Comparison of ENCODE assay signal across 24 cellular contexts in the genomic region with DNA sequence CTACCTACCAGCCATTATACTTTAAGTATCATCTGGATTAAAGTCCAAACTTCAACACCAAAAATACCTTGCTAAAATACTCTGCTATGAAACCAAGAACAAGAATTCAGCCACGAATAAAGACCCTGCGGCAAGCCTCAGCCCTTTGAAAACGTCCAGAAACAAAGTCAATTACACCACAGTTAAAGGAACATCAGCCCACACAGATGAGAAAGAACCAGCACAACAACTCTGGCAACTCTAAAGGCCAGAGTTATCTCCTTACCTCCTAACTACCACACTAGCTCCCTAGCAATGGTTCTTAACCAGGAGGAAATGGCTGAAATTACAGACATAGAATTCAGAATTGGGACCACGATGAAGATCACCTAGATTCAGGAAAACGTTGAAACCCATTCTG. TPM values are rescaled to one million over a fixed set of nuclear protein-coding genes. Genes with fewer than 3 reads are reported as not detected.
DNase-seq lines count a peak whose midpoint lies in the region; ATAC-seq and TF ChIP-seq lines count a peak whose summit lies in the region.
"Had no signal": no experiment of that assay in that cellular context is flagged by ENCODE, and none has a peak within 500 bp of the region (broad histone marks: within the 10 kb centered on the region; RNA-seq: fewer than 3 reads in every experiment).

No MANE protein-coding gene starts in this region.

- H3K9me3 Mint-ChIP-seq in WTC11, result 0 out of 2 replicates have a peak, but pooled peaks cover 7% of the 10 kb centered on the region
- peaks cover 64% of the 10 kb centered on the region for H3K9me3 Mint-ChIP-seq in mesothelial cell of epicardium
- H3K9me3 Mint-ChIP-seq in stimulated activated naive CD8-positive, alpha-beta T cell treated with anti-CD3 and anti-CD28 coated beads, Interleukin-15, amount 100 ng/mL, for 72 hours, result no peaks in the 10 kb centered on the region

- peaks cover 38% of the 10 kb centered on the region for H3K4me1 Mint-ChIP-seq in WTC11
- H3K4me1 Mint-ChIP-seq in mesothelial cell of epicardium, result no peaks in the 10 kb centered on the region
- peaks cover 46% of the 10 kb centered on the region for H3K4me1 Mint-ChIP-seq in stimulated activated naive CD8-positive, alpha-beta T cell treated with anti-CD3 and anti-CD28 coated beads, Interleukin-15, amount 100 ng/mL, for 72 hours

- H3K27ac Mint-ChIP-seq in WTC11 (peak overlapping the region; percentile 70), mesothelial cell of epicardium (peak overlapping the region; percentile 2)
- no peak overlapping the region for H3K27ac Mint-ChIP-seq in stimulated activated naive CD8-positive, alpha-beta T cell treated with anti-CD3 and anti-CD28 coated beads, Interleukin-15, amount 100 ng/mL, for 72 hours

- CTCF ChIA-PET in WTC11 (lab: Charles Lee), result no interaction called here

- H3K4me3 Mint-ChIP-seq in WTC11 (no peak overlapping the region), mesothelial cell of epicardium (no peak overlapping the region)
- H3K4me3 Mint-ChIP-seq in stimulated activated naive CD8-positive, alpha-beta T cell treated with anti-CD3 and anti-CD28 coated beads, Interleukin-15, amount 100 ng/mL, for 72 hours, result peak overlapping the region; percentile 20 to 54

- H3K36me3 Mint-ChIP-seq in WTC11, result peaks cover 11% of the 10 kb centered on the region
- peaks cover 12% of the 10 kb centered on the region for H3K36me3 Mint-ChIP-seq in mesothelial cell of epicardium

- H3K27me3 Mint-ChIP-seq in WTC11 (ENCODE audit: low read depth) (no peaks in the 10 kb centered on the region), mesothelial cell of epicardium (ENCODE audit: low read depth) (no peaks in the 10 kb centered on the region)
- H3K27me3 Mint-ChIP-seq in stimulated activated naive CD8-positive, alpha-beta T cell treated with anti-CD3 and anti-CD28 coated beads, Interleukin-15, amount 100 ng/mL, for 72 hours, result no peaks in the 10 kb centered on the region
- H3K27me3 Mint-ChIP-seq: CD4-positive, alpha-beta memory T cell had no signal

- DNase-seq in ELF-1 (ENCODE audit: low read depth, low spot score) (peak; percentile 16), WTC11 (ENCODE audit: low spot score) (no peak), mesothelial cell of epicardium (ENCODE audit: low spot score in 2 of 2, unreplicated experiment in 2 of 2) (no peak), omental fat pad (ENCODE audit: low spot score) (no peak)
- peak in 1 of 2 donors; percentile 9 for DNase-seq in stimulated activated naive CD8-positive, alpha-beta T cell treated with anti-CD3 and anti-CD28 coated beads, Interleukin-15, amount 100 ng/mL, for 72 hours
- DNase-seq in activated CD4-positive, CD25-positive, alpha-beta regulatory T cell treated with anti-CD3 and anti-CD28 coated beads, Interleukin-2, amount 50 U/mL, for 72 hours, result no peak
- DNase-seq: Caco-2; CD4-positive, alpha-beta memory T cell; DMS79; EL; GF-D8; Karpas-422; NCI-H1092 treated with DMSO at 0.1 percent for 48 hours; NCI-H1436; NCI-H187; NCI-H2081 treated with DMSO at 0.1 percent for 48 hours; NCI-H2171; NCI-H226; NCI-H510A; NCI-H69; RPMI8226; SHP77 had no signal

- ATAC-seq in WTC11 (no peak), omental fat pad (ENCODE audit: low FRiP score) (no peak), GM19035 (IDR thresholded peaks at IDR 0.05; ENCODE audit: unreplicated experiment) (no peak)
- peak; percentile 55 for ATAC-seq in stimulated activated naive CD8-positive, alpha-beta T cell treated with anti-CD3 and anti-CD28 coated beads, Interleukin-15, amount 100 ng/mL, for 72 hours
- ATAC-seq: HepG2 had no signal

- POLR2A ChIA-PET in WTC11 (lab: Charles Lee), result no interaction called here

- TF ChIP-seq CTCF in WTC11 (IDR thresholded peaks at IDR 0.05), result no peak
- no peak for TF ChIP-seq CTCF in mesothelial cell of epicardium (IDR thresholded peaks at IDR 0.05; ENCODE audit: unreplicated experiment)
- no peak for TF ChIP-seq CTCF in omental fat pad (IDR thresholded peaks at IDR 0.05)

TF ChIP-seq in WTC11, 78 proteins besides CTCF, POLR2A, EP300 and RAD21 (continues in another document):
- TF ChIP-seq, protein P1, sequence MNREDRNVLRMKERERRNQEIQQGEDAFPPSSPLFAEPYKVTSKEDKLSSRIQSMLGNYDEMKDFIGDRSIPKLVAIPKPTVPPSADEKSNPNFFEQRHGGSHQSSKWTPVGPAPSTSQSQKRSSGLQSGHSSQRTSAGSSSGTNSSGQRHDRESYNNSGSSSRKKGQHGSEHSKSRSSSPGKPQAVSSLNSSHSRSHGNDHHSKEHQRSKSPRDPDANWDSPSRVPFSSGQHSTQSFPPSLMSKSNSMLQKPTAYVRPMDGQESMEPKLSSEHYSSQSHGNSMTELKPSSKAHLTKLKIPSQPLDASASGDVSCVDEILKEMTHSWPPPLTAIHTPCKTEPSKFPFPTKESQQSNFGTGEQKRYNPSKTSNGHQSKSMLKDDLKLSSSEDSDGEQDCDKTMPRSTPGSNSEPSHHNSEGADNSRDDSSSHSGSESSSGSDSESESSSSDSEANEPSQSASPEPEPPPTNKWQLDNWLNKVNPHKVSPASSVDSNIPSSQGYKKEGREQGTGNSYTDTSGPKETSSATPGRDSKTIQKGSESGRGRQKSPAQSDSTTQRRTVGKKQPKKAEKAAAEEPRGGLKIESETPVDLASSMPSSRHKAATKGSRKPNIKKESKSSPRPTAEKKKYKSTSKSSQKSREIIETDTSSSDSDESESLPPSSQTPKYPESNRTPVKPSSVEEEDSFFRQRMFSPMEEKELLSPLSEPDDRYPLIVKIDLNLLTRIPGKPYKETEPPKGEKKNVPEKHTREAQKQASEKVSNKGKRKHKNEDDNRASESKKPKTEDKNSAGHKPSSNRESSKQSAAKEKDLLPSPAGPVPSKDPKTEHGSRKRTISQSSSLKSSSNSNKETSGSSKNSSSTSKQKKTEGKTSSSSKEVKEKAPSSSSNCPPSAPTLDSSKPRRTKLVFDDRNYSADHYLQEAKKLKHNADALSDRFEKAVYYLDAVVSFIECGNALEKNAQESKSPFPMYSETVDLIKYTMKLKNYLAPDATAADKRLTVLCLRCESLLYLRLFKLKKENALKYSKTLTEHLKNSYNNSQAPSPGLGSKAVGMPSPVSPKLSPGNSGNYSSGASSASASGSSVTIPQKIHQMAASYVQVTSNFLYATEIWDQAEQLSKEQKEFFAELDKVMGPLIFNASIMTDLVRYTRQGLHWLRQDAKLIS (CRISPR knock-in tag; IDR thresholded peaks at IDR 0.05; ENCODE audit: borderline replicate concordance), result no peak
- no peak for TF ChIP-seq CREM (CRISPR knock-in tag; IDR thresholded peaks at IDR 0.05)
- TF ChIP-seq ZNF425 (CRISPR knock-in tag; conservative IDR thresholded peaks at IDR 0.05), result no peak
- TF ChIP-seq ATF6 (CRISPR knock-in tag; IDR thresholded peaks at IDR 0.05), result no peak
- no peak for TF ChIP-seq NFE2L1 (CRISPR knock-in tag; IDR thresholded peaks at IDR 0.05)
- TF ChIP-seq ATF2 (CRISPR knock-in tag; IDR thresholded peaks at IDR 0.05; ENCODE audit: borderline replicate concordance, low read depth), result no peak
- no peak for TF ChIP-seq KAT7 (CRISPR knock-in tag; IDR thresholded peaks at IDR 0.05; ENCODE audit: borderline replicate concordance)
- TF ChIP-seq FOXP1 (CRISPR knock-in tag; IDR thresholded peaks at IDR 0.05; ENCODE audit: borderline replicate concordance), result no peak
- TF ChIP-seq PRRX2 (CRISPR knock-in tag; IDR thresholded peaks at IDR 0.05), result no peak
- no peak for TF ChIP-seq ZNF396 (CRISPR knock-in tag; IDR thresholded peaks at IDR 0.05; ENCODE audit: borderline replicate concordance)

RNA-seq across cellular contexts. Expression of gene ABCB7, which starts 23.4 kb away (rescaled TPM):
- total RNA-seq in WTC11 (2021), result 37.6 to 41.6 TPM (median 41.6 TPM) in 3 replicates
- total RNA-seq in mesothelial cell of epicardium, result 27.4 to 31.1 TPM (median 29.4 TPM) in 3 replicates
- 10 to 100 TPM; 26.5 to 48.4 (median 42.4) TPM for total RNA-seq in omental fat pad

Comparison
In these comparisons a context has a peak if more than half of its experiments do, and no peak if none do; other contexts are left out.
1. H3K27ac Mint-ChIP-seq: peak in WTC11 (single experiment) and mesothelial cell of epicardium (single experiment); none in stimulated activated naive CD8-positive, alpha-beta T cell treated with anti-CD3 and anti-CD28 coated beads, Interleukin-15, amount 100 ng/mL, for 72 hours (0 of 2).
2. H3K4me3 Mint-ChIP-seq: peak in stimulated activated naive CD8-positive, alpha-beta T cell treated with anti-CD3 and anti-CD28 coated beads, Interleukin-15, amount 100 ng/mL, for 72 hours (2 of 2); none in WTC11 (single experiment) and mesothelial cell of epicardium (single experiment).